Comparison of ENCODE assay signal across 12 cellular contexts in genomic region chr6:37442416-37443218, GRCh38. TPM values are rescaled to one million over a fixed set of nuclear protein-coding genes. Genes with fewer than 3 reads are reported as not detected.
DNase-seq lines count a peak whose midpoint lies in the region; ATAC-seq and TF ChIP-seq lines count a peak whose summit lies in the region.
"Had no signal": no experiment of that assay in that cellular context is flagged by ENCODE, and none has a peak within 500 bp of the region (broad histone marks: within the 10 kb centered on the region; RNA-seq: fewer than 3 reads in every experiment).

No MANE protein-coding gene starts in this region.

- H3K4me3 ChIP-seq in left lung (peak overlapping the region; percentile 1 to 15), stomach smooth muscle (ENCODE audit: low read length in 2 of 2) (peak overlapping the region; percentile 9 to 47), Caco-2 (ENCODE audit: low read depth, low read length) (no peak overlapping the region)
- H3K4me3 ChIP-seq: GM23338 had no signal

- no peaks in the 10 kb centered on the region for H3K9me3 Mint-ChIP-seq in activated CD4-positive, alpha-beta T cell treated with anti-CD3 and anti-CD28 coated beads, Interleukin-2, amount 10 ng/mL, durations not matched to agents 7 days and 5 days
- H3K9me3 Mint-ChIP-seq in activated naive CD8-positive, alpha-beta T cell treated with anti-CD3 and anti-CD28 coated beads for 36 hours: no peaks in the 10 kb centered on the region
- H3K9me3 Mint-ChIP-seq in Caco-2 (ENCODE audit: unreplicated experiment): no peaks in the 10 kb centered on the region
- H3K9me3 Mint-ChIP-seq: GM23338, nephron had no signal

- H3K27ac ChIP-seq in left lung (peak overlapping the region; percentile 67 to 69), stomach smooth muscle (ENCODE audit: low read length) (peak overlapping the region; percentile 67)

- CTCF ChIA-PET in activated CD4-positive, alpha-beta T cell treated with anti-CD3 and anti-CD28 coated beads, Interleukin-2, amount 10 ng/mL, durations not matched to agents 7 days and 5 days (lab: Charles Lee): interaction anchor here (0.7 to 1.3 kb wide), 5 partner anchors 12 to 446 kb away, joined by 3 read pairs; no protein-coding TSS in a partner anchor
- CTCF ChIA-PET in Caco-2 (lab: Charles Lee): no interaction called here

- peak overlapping the region; percentile 56 to 60 for H3K9ac ChIP-seq in stomach smooth muscle (ENCODE audit: low read length in 2 of 2)

- intact Hi-C loops in left lung (cut with DNase I) (no loop called here), Caco-2 (cut with micrococcal nuclease; ENCODE audit: unreplicated experiment) (no loop called here)

- H3K4me3 Mint-ChIP-seq in activated CD4-positive, alpha-beta T cell treated with anti-CD3 and anti-CD28 coated beads, Interleukin-2, amount 10 ng/mL, durations not matched to agents 7 days and 5 days: peak overlapping the region; percentile 79
- H3K4me3 Mint-ChIP-seq in activated naive CD8-positive, alpha-beta T cell treated with anti-CD3 and anti-CD28 coated beads for 36 hours: peak overlapping the region; percentile 51
- no peak overlapping the region for H3K4me3 Mint-ChIP-seq in Caco-2 (ENCODE audit: unreplicated experiment)
- H3K4me3 Mint-ChIP-seq: GM23338, nephron had no signal

- ATAC-seq in left lung (peak; percentile 73), GM18873 (IDR thresholded peaks at IDR 0.05; ENCODE audit: low FRiP score, unreplicated experiment) (no peak)
- ATAC-seq: GM23338, SK-N-SH treated with all-trans-retinoic acid at 6 μM for 48 hours had no signal

- H3K27me3 ChIP-seq in left lung (no peaks in the 10 kb centered on the region), stomach smooth muscle (ENCODE audit: control insufficient read depth in 1 of 2, insufficient read depth in 2 of 2, low read length in 2 of 2) (no peaks in the 10 kb centered on the region), Caco-2 (replicated peaks; ENCODE audit: control insufficient read depth, insufficient read depth, low read length) (no peaks in the 10 kb centered on the region)

- peaks cover 58% of the 10 kb centered on the region for H3K36me3 Mint-ChIP-seq in activated CD4-positive, alpha-beta T cell treated with anti-CD3 and anti-CD28 coated beads, Interleukin-2, amount 10 ng/mL, durations not matched to agents 7 days and 5 days (ENCODE audit: low read depth)
- peaks cover 31% of the 10 kb centered on the region for H3K36me3 Mint-ChIP-seq in activated naive CD8-positive, alpha-beta T cell treated with anti-CD3 and anti-CD28 coated beads for 36 hours
- H3K36me3 Mint-ChIP-seq in Caco-2 (ENCODE audit: insufficient read depth, unreplicated experiment): peaks cover 23% of the 10 kb centered on the region

- H3K27me3 Mint-ChIP-seq in activated CD4-positive, alpha-beta T cell treated with anti-CD3 and anti-CD28 coated beads, Interleukin-2, amount 10 ng/mL, durations not matched to agents 7 days and 5 days: no peaks in the 10 kb centered on the region
- H3K27me3 Mint-ChIP-seq in activated naive CD8-positive, alpha-beta T cell treated with anti-CD3 and anti-CD28 coated beads for 36 hours: no peaks in the 10 kb centered on the region
- H3K27me3 Mint-ChIP-seq in Caco-2 (ENCODE audit: insufficient read depth, unreplicated experiment): no peaks in the 10 kb centered on the region

- H3K4me1 Mint-ChIP-seq in activated CD4-positive, alpha-beta T cell treated with anti-CD3 and anti-CD28 coated beads, Interleukin-2, amount 10 ng/mL, durations not matched to agents 7 days and 5 days: peaks cover 43% of the 10 kb centered on the region
- peaks cover 17% of the 10 kb centered on the region for H3K4me1 Mint-ChIP-seq in activated naive CD8-positive, alpha-beta T cell treated with anti-CD3 and anti-CD28 coated beads for 36 hours
- H3K4me1 Mint-ChIP-seq in Caco-2 (ENCODE audit: low read depth, unreplicated experiment): no peaks in the 10 kb centered on the region
- H3K4me1 Mint-ChIP-seq: GM23338, nephron had no signal

- H3K9me3 ChIP-seq in left lung: no peaks in the 10 kb centered on the region
- H3K9me3 ChIP-seq in stomach smooth muscle (ENCODE audit: control insufficient read depth in 2 of 2, low read length in 2 of 2): no peaks in the 10 kb centered on the region
- no peaks in the 10 kb centered on the region for H3K9me3 ChIP-seq in Caco-2

- peak overlapping the region; percentile 93 for H3K27ac Mint-ChIP-seq in activated CD4-positive, alpha-beta T cell treated with anti-CD3 and anti-CD28 coated beads, Interleukin-2, amount 10 ng/mL, durations not matched to agents 7 days and 5 days
- peak overlapping the region; percentile 44 for H3K27ac Mint-ChIP-seq in activated naive CD8-positive, alpha-beta T cell treated with anti-CD3 and anti-CD28 coated beads for 36 hours
- no peak overlapping the region for H3K27ac Mint-ChIP-seq in Caco-2 (ENCODE audit: unreplicated experiment)
- H3K27ac Mint-ChIP-seq: GM23338, nephron had no signal

- H3K36me3 ChIP-seq in left lung (peaks cover 0 to 76% of the 10 kb centered on the region in 2 donors), stomach smooth muscle (ENCODE audit: control insufficient read depth in 2 of 2, insufficient read depth in 2 of 2, low read length in 2 of 2) (peaks cover 25 to 34% of the 10 kb centered on the region in 2 donors), Caco-2 (ENCODE audit: control insufficient read depth, insufficient read depth, low read length) (peaks cover 2% of the 10 kb centered on the region; the same call in 1 of the 2 replicates)

- peaks cover 4 to 16% of the 10 kb centered on the region in 2 donors for H3K4me1 ChIP-seq in left lung
- peaks cover 5% of the 10 kb centered on the region for H3K4me1 ChIP-seq in stomach smooth muscle (ENCODE audit: control insufficient read depth, insufficient read depth, low read length)
- H3K4me1 ChIP-seq in Caco-2: 0 out of 2 replicates have a peak, but pooled peaks cover 5% of the 10 kb centered on the region

- POLR2A ChIA-PET in activated CD4-positive, alpha-beta T cell treated with anti-CD3 and anti-CD28 coated beads, Interleukin-2, amount 10 ng/mL, durations not matched to agents 7 days and 5 days (lab: Charles Lee): no interaction called here
- POLR2A ChIA-PET in Caco-2 (lab: Charles Lee): no interaction called here

- BruUV-seq in Caco-2 (replicated peaks; lab: Mats Ljungman, UMichigan): no TSS peak

- no peak for DNase-seq in activated CD4-positive, alpha-beta T cell treated with anti-CD3 and anti-CD28 coated beads, Interleukin-2, amount 10 ng/mL, durations not matched to agents 7 days and 5 days
- DNase-seq in activated CD4-positive, alpha-beta T cell treated with anti-CD3 and anti-CD28 coated beads for 1 hour: no peak
- no peak for DNase-seq in activated naive CD8-positive, alpha-beta T cell treated with anti-CD3 and anti-CD28 coated beads for 36 hours
- no peak for DNase-seq in left lung
- no peak for DNase-seq in GDM1 (lab: John Stamatoyannopoulos, UW)
- no peak for DNase-seq in Caco-2
- DNase-seq: NCI-H2029 treated with DMSO at 0.1 percent for 48 hours had no signal

- TF ChIP-seq CTCF in left lung (IDR thresholded peaks at IDR 0.05): no peak
- no peak for TF ChIP-seq CTCF in Caco-2 (IDR thresholded peaks at IDR 0.05; ENCODE audit: insufficient read depth in 1 of 2, low read depth in 1 of 2, low read length in 1 of 2, severe bottlenecking in 1 of 2, unreplicated experiment in 1 of 2)

RNA-seq across cellular contexts. Expression of gene CMTR1, which starts 9.6 kb away (rescaled TPM):
- total RNA-seq in activated CD4-positive, alpha-beta T cell treated with anti-CD3 and anti-CD28 coated beads, Interleukin-2, amount 10 ng/mL, durations not matched to agents 7 days and 5 days: 10 to 100 TPM; 90.9 to 92.5 TPM
- 10 to 100 TPM; 53.3 to 55.2 TPM for total RNA-seq in activated naive CD8-positive, alpha-beta T cell treated with anti-CD3 and anti-CD28 coated beads for 36 hours
- total RNA-seq in left lung (10 to 100 TPM; 36.1 to 36.7 TPM), Caco-2 (2022) (40.0 and 40.8 TPM in 2 replicates)

RNA-seq across cellular contexts. Expression of gene CCDC167, which starts 57.1 kb away (rescaled TPM):
- total RNA-seq in activated CD4-positive, alpha-beta T cell treated with anti-CD3 and anti-CD28 coated beads, Interleukin-2, amount 10 ng/mL, durations not matched to agents 7 days and 5 days: 10 to 100 TPM; 54.8 to 60.9 TPM
- total RNA-seq in activated naive CD8-positive, alpha-beta T cell treated with anti-CD3 and anti-CD28 coated beads for 36 hours: 10 to 100 TPM; 50.0 to 51.0 TPM
- total RNA-seq in left lung (10 to 100 TPM; 18.2 to 21.5 TPM), Caco-2 (2022) (30.6 and 32.3 TPM in 2 replicates)
